Comparison of ENCODE assay signal across 10 cellular contexts in genomic region chr2:54755641-54756326, GRCh38. TPM values are rescaled to one million over a fixed set of nuclear protein-coding genes. Genes with fewer than 3 reads are reported as not detected.
A peak's percentile ranks its signal among the peaks of the same experiment; 100 is the strongest.
DNase-seq lines count a peak whose midpoint lies in the region; ATAC-seq and TF ChIP-seq lines count a peak whose summit lies in the region.
"Had no signal": no experiment of that assay in that cellular context is flagged by ENCODE, and none has a peak within 500 bp of the region (broad histone marks: within the 10 kb centered on the region; RNA-seq: fewer than 3 reads in every experiment).

No MANE protein-coding gene starts in this region.

- H3K9me3 ChIP-seq in SU-DHL-6 (ENCODE audit: insufficient read depth, low read length) (no peaks in the 10 kb centered on the region), left ventricle myocardium inferior (replicated peaks) (peaks cover 8% of the 10 kb centered on the region)
- H3K9me3 ChIP-seq in CD8-positive, alpha-beta T cell (ENCODE audit: low read length), result no peaks in the 10 kb centered on the region

- no peaks in the 10 kb centered on the region for H3K4me1 ChIP-seq in CD8-positive, alpha-beta T cell (ENCODE audit: insufficient read depth, low read length)
- H3K4me1 ChIP-seq in left ventricle myocardium inferior, result no peaks in the 10 kb centered on the region

- H3K27me3 ChIP-seq in SU-DHL-6 (ENCODE audit: low read length) (no peaks in the 10 kb centered on the region), left ventricle myocardium inferior (ENCODE audit: low read depth) (no peaks in the 10 kb centered on the region)
- no peaks in the 10 kb centered on the region for H3K27me3 ChIP-seq in CD8-positive, alpha-beta T cell (ENCODE audit: insufficient read depth, low read length)

- no peak for DNase-seq in amniotic stem cell (lab: John Stamatoyannopoulos, UW)
- no peak for DNase-seq in CD8-positive, alpha-beta T cell
- no peak for DNase-seq in stimulated activated naive CD4-positive, alpha-beta T cell (lab: John Stamatoyannopoulos, UW)
- DNase-seq in left ventricle myocardium inferior, result no peak
- DNase-seq: midbrain, NCI-H82 had no signal

- no peaks in the 10 kb centered on the region for H3K9me3 Mint-ChIP-seq in CD8-positive, alpha-beta T cell

- intact Hi-C loops in CD8-positive, alpha-beta T cell (cut with DNase I, micrococcal nuclease), result no loop called here
- intact Hi-C loops in left ventricle myocardium inferior (cut with micrococcal nuclease), result loop anchor here (10.0 kb wide), 1 partner anchor 429 kb away; no protein-coding TSS in a partner anchor

- H4K20me1 ChIP-seq in SU-DHL-6 (ENCODE audit: low read depth, low read length), result no peaks in the 10 kb centered on the region

- H3F3A ChIP-seq in SU-DHL-6 (ENCODE audit: insufficient read depth), result peaks cover 60% of the 10 kb centered on the region

- no peaks in the 10 kb centered on the region for H3K36me3 ChIP-seq in SU-DHL-6 (ENCODE audit: low read length)
- H3K36me3 ChIP-seq in CD8-positive, alpha-beta T cell (ENCODE audit: insufficient read depth, low read length), result no peaks in the 10 kb centered on the region
- no peaks in the 10 kb centered on the region for H3K36me3 ChIP-seq in left ventricle myocardium inferior

- peaks cover 4% of the 10 kb centered on the region for H3K27me3 Mint-ChIP-seq in CD8-positive, alpha-beta T cell (ENCODE audit: low read depth)

- POLR2A ChIA-PET in CD8-positive, alpha-beta T cell (lab: Charles Lee), result no interaction called here

- peak overlapping the region; percentile 55 for H3K9ac ChIP-seq in SU-DHL-6 (ENCODE audit: low read length)

- H3K27ac ChIP-seq in SU-DHL-6 (ENCODE audit: low read depth, low read length) (peak overlapping the region; percentile 92), left ventricle myocardium inferior (replicated peaks) (no peak overlapping the region)
- no peak overlapping the region for H3K27ac ChIP-seq in CD8-positive, alpha-beta T cell (ENCODE audit: low read depth, low read length)

- no peaks in the 10 kb centered on the region for H3K9me2 ChIP-seq in SU-DHL-6 (replicated peaks; ENCODE audit: insufficient read depth, low read length)

- H3K36me3 Mint-ChIP-seq in CD8-positive, alpha-beta T cell, result no peaks in the 10 kb centered on the region

- peak; percentile 50 for TF ChIP-seq CTCF in SU-DHL-6 (IDR thresholded peaks at IDR 0.05; ENCODE audit: insufficient read depth, low read length, poor library complexity, severe bottlenecking)
- no peak for TF ChIP-seq CTCF in CD8-positive, alpha-beta T cell (IDR thresholded peaks at IDR 0.05)
- TF ChIP-seq CTCF in left ventricle myocardium inferior (IDR thresholded peaks at IDR 0.05; ENCODE audit: borderline replicate concordance), result no peak

- H3K4me2 ChIP-seq in SU-DHL-6 (ENCODE audit: low read depth, low read length, poor library complexity, severe bottlenecking), result peak overlapping the region; percentile 91

- peaks cover 26% of the 10 kb centered on the region for H3K79me2 ChIP-seq in SU-DHL-6 (ENCODE audit: insufficient read depth, low read length)

- no peak overlapping the region for H3K27ac Mint-ChIP-seq in CD8-positive, alpha-beta T cell

- peak overlapping the region; percentile 69 for H2AFZ ChIP-seq in SU-DHL-6 (ENCODE audit: low read depth, low read length, severe bottlenecking)

- CTCF ChIA-PET in CD8-positive, alpha-beta T cell (lab: Charles Lee), result no interaction called here

- H3K4me3 ChIP-seq in SU-DHL-6 (ENCODE audit: insufficient read depth, low read length, poor library complexity, severe bottlenecking), result peak overlapping the region; percentile 52
- H3K4me3 ChIP-seq in CD8-positive, alpha-beta T cell (ENCODE audit: low read depth, low read length), result no peak overlapping the region
- H3K4me3 ChIP-seq in left ventricle myocardium inferior, result no peak overlapping the region

- no peaks in the 10 kb centered on the region for H3K4me1 Mint-ChIP-seq in CD8-positive, alpha-beta T cell (ENCODE audit: low read depth)

- ATAC-seq in GM18499 (IDR thresholded peaks at IDR 0.05; ENCODE audit: insufficient read depth, unreplicated experiment) (peak; percentile 58), GM21381 (IDR thresholded peaks at IDR 0.05; ENCODE audit: unreplicated experiment) (peak; percentile 64), HG03175 (IDR thresholded peaks at IDR 0.05; ENCODE audit: unreplicated experiment) (peak; percentile 60)
- ATAC-seq in CD8-positive, alpha-beta T cell, result no peak

- no peak overlapping the region for H3K4me3 Mint-ChIP-seq in CD8-positive, alpha-beta T cell

RNA-seq across cellular contexts. Expression of gene EML6, which starts 32.3 kb away (rescaled TPM):
- under 1 TPM; 0.35 to 0.81 TPM for total RNA-seq in CD8-positive, alpha-beta T cell
- 0.77 TPM for total RNA-seq in left ventricle myocardium inferior
